In genomic region chr5:74953961-74954720, GRCh38 we compare ENCODE assay signal across 1 cellular context.
TF ChIP-seq lines count a peak whose summit lies in the region.

No MANE protein-coding gene starts in this region.

TF ChIP-seq in HepG2, 621 proteins besides CTCF, POLR2A, EP300 and RAD21 (continued from another document and continues in another):
- TF ChIP-seq AHDC1 (CRISPR knock-in tag; IDR thresholded peaks at IDR 0.05; ENCODE audit: borderline replicate concordance) (peak; percentile 92; the same call in 1 of the 2 replicates), ZKSCAN8 (CRISPR knock-in tag; IDR thresholded peaks at IDR 0.05; ENCODE audit: borderline replicate concordance) (peak; percentile 78; the same call in 1 of the 2 replicates), ATF2 (CRISPR knock-in tag; IDR thresholded peaks at IDR 0.05) (0 out of 2 replicates have a peak, but pooled peaks have one; percentile 32), SKI (IDR thresholded peaks at IDR 0.05; ENCODE audit: partially characterized antibody) (peak; percentile 95), ZBTB10 (CRISPR knock-in tag; IDR thresholded peaks at IDR 0.05; ENCODE audit: borderline replicate concordance) (no peak), ZNF784 (CRISPR knock-in tag; IDR thresholded peaks at IDR 0.05; ENCODE audit: borderline replicate concordance) (no peak), TBL1XR1 (IDR thresholded peaks at IDR 0.05; ENCODE audit: borderline replicate concordance, low read length, partially characterized antibody) (peak; percentile 99), POGZ (CRISPR knock-in tag; IDR thresholded peaks at IDR 0.05) (peak; percentile 83; the same call in 1 of the 2 replicates), DPF2 (CRISPR knock-in tag; IDR thresholded peaks at IDR 0.05; ENCODE audit: borderline replicate concordance, low read depth) (peak; percentile 51; the same call in 1 of the 2 replicates), ZNF597 (CRISPR knock-in tag; IDR thresholded peaks at IDR 0.05) (no peak), ZNF574 (CRISPR knock-in tag; IDR thresholded peaks at IDR 0.05) (0 out of 2 replicates have a peak, but pooled peaks have one; percentile 58), ATRX (CRISPR knock-in tag; IDR thresholded peaks at IDR 0.05; ENCODE audit: borderline replicate concordance) (no peak), DNMT3B (CRISPR knock-in tag; conservative IDR thresholded peaks at IDR 0.05) (no peak), SMC3 (IDR thresholded peaks at IDR 0.05; ENCODE audit: low read length) (peak; percentile 15; the same call in 1 of the 2 replicates), MED1 (CRISPR knock-in tag; IDR thresholded peaks at IDR 0.05) (peak; percentile 97), KIAA2018 (CRISPR knock-in tag; IDR thresholded peaks at IDR 0.05; ENCODE audit: borderline replicate concordance) (no peak), SALL1 (CRISPR knock-in tag; IDR thresholded peaks at IDR 0.05) (peak; percentile 97), KDM3A (CRISPR knock-in tag; IDR thresholded peaks at IDR 0.05; ENCODE audit: low read depth) (0 out of 2 replicates have a peak, but pooled peaks have one; percentile 71), XRCC5 (optimal IDR thresholded peaks at IDR 0.05; ENCODE audit: low read length) (no peak), KAT8 (CRISPR knock-in tag; IDR thresholded peaks at IDR 0.05) (peak; percentile 64), ETV6 (CRISPR knock-in tag; conservative IDR thresholded peaks at IDR 0.05) (peak; percentile 96; the same call in 1 of the 2 replicates), PBX2 (CRISPR knock-in tag; IDR thresholded peaks at IDR 0.05) (no peak)
